8 cellular contexts compared by ENCODE assay signal in genomic region chr11:120801801-120802689, GRCh38.
A peak's percentile ranks its signal among the peaks of the same experiment; 100 is the strongest.
DNase-seq lines count a peak whose midpoint lies in the region; ATAC-seq and TF ChIP-seq lines count a peak whose summit lies in the region.

No MANE protein-coding gene starts in this region.

- H3K36me3 ChIP-seq in NT2/D1 (ENCODE audit: insufficient read depth, insufficient read length, low read length): no peaks in the 10 kb centered on the region

- peak; percentile 34 for DNase-seq in COLO829 (ENCODE audit: low spot score)
- DNase-seq in HFFc6: no peak
- DNase-seq in NT2/D1 (ENCODE audit: low read depth, low spot score): peak; percentile 63
- peak; percentile 79 for DNase-seq in activated effector memory CD4-positive, alpha-beta T cell treated with anti-CD3 and anti-CD28 coated beads, Interleukin-2, amount 50 U/mL, for 16 hours
- peak; percentile 85 for DNase-seq in glutamatergic neuron
- DNase-seq in pons (ENCODE audit: low spot score): peak; percentile 35

- H3K9ac ChIP-seq in NT2/D1 (ENCODE audit: insufficient read length, low read depth): no peak overlapping the region

- H3K27ac Mint-ChIP-seq in HFFc6 (no peak overlapping the region), glutamatergic neuron (ENCODE audit: unreplicated experiment) (peak overlapping the region; percentile 46)

- H3K4me3 Mint-ChIP-seq in HFFc6 (no peak overlapping the region), glutamatergic neuron (ENCODE audit: unreplicated experiment) (no peak overlapping the region)

- H3K36me3 Mint-ChIP-seq in HFFc6 (ENCODE audit: low read depth) (no peaks in the 10 kb centered on the region), glutamatergic neuron (ENCODE audit: unreplicated experiment) (no peaks in the 10 kb centered on the region)

- peak; percentile 94 for TF ChIP-seq CTCF in HFFc6 (IDR thresholded peaks at IDR 0.05)
- TF ChIP-seq CTCF in glutamatergic neuron (IDR thresholded peaks at IDR 0.05; ENCODE audit: partially characterized antibody, unreplicated experiment): peak; percentile 99

- H3K27me3 Mint-ChIP-seq in HFFc6 (ENCODE audit: insufficient read depth) (peaks cover 30% of the 10 kb centered on the region), glutamatergic neuron (ENCODE audit: unreplicated experiment) (no peaks in the 10 kb centered on the region)

- peaks cover 4% of the 10 kb centered on the region for H3K4me1 ChIP-seq in NT2/D1 (ENCODE audit: insufficient read depth, insufficient read length)

- ATAC-seq in GM18517 (IDR thresholded peaks at IDR 0.05; ENCODE audit: unreplicated experiment) (no peak), GM18858 (IDR thresholded peaks at IDR 0.05; ENCODE audit: unreplicated experiment) (no peak)

- H3K9me3 ChIP-seq in NT2/D1 (ENCODE audit: insufficient read depth, low read length): no peaks in the 10 kb centered on the region

- H3K4me1 Mint-ChIP-seq in HFFc6 (ENCODE audit: low read depth) (peaks cover 5% of the 10 kb centered on the region), glutamatergic neuron (ENCODE audit: low read depth, unreplicated experiment) (peaks cover 17% of the 10 kb centered on the region)

- H3K9me3 Mint-ChIP-seq in HFFc6: no peaks in the 10 kb centered on the region
- H3K9me3 Mint-ChIP-seq in glutamatergic neuron (ENCODE audit: unreplicated experiment): peaks cover 2% of the 10 kb centered on the region

- peaks cover 6% of the 10 kb centered on the region for H3K27me3 ChIP-seq in NT2/D1 (ENCODE audit: insufficient read depth, insufficient read length)

- no peak overlapping the region for H3K4me3 ChIP-seq in NT2/D1 (ENCODE audit: insufficient read length, low read depth)
